Comparison of ENCODE assay signal across 28 cellular contexts in the genomic region with DNA sequence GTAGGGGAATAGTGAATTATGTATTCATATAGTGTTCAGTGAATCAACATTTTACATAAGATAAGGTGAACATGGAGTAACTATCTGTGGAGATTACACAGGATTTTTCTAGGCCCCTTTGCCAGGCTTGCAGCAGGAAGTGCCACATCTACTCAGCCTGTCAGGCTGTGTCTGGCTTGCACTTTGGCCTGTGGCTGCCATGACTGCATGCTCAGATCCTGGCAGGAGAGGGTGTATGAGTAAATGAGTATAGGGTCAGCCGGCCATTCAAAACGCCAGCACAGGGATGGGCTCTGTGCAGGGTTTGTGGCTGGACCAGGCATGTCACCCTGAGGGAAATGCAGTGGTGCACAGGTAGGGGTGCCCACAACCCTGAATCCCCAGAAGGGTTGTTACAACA.
"Had no signal": no experiment of that assay in that cellular context is flagged by ENCODE, and none has a peak within 500 bp of the region (broad histone marks: within the 10 kb centered on the region; RNA-seq: fewer than 3 reads in every experiment).

No MANE protein-coding gene starts in this region.

- H3K9me3 Mint-ChIP-seq: type B pancreatic cell had no signal

- H3K27me3 ChIP-seq: esophagus squamous epithelium, ovary, right lobe of liver, testis, tibial artery had no signal

- H3K27ac ChIP-seq: coronary artery, esophagus squamous epithelium, heart right ventricle, lower lobe of right lung, ovary, right lobe of liver, testis, tibial artery had no signal

- H3K36me3 ChIP-seq: esophagus squamous epithelium, heart right ventricle, lower lobe of right lung, ovary, right lobe of liver, tibial artery had no signal

- H3K4me1 Mint-ChIP-seq: immature natural killer cell; natural killer cell; stimulated activated effector memory CD8-positive, alpha-beta T cell treated with anti-CD3 and anti-CD28 coated beads, Interleukin-12 subunit alpha, Interleukin-12 subunit beta, amount 100 ng/mL, for 72 hours had no signal

- H3K27me3 Mint-ChIP-seq: type B pancreatic cell had no signal

- DNase-seq: dermis blood vessel endothelial cell; effector memory CD4-positive, alpha-beta T cell; erythroblast; esophagus squamous epithelium; foreskin melanocyte; glutamatergic neuron; heart right ventricle; hypothalamus; immature natural killer cell; islet precursor cell; kidney glomerular epithelial cell; left ventricle myocardium superior; lower lobe of right lung; natural killer cell; occipital lobe; ovary; right lobe of liver; stimulated activated CD4-positive, alpha-beta T cell treated with anti-CD3 and anti-CD28 coated beads, Interleukin-2, amount 100 ng/mL, for 24 hours; stimulated activated CD4-positive, alpha-beta T cell treated with anti-CD3 and anti-CD28 coated beads, Interleukin-4, amount 100 ng/mL, for 24 hours; stimulated activated naive CD4-positive, alpha-beta T cell treated with Interleukin-2 at 50 U/mL for 16 hours; substantia nigra; testis; tibial artery had no signal

- H3K4me3 ChIP-seq: coronary artery, esophagus squamous epithelium, heart right ventricle, lower lobe of right lung, ovary, right lobe of liver, smooth muscle cell, testis, tibial artery had no signal

- H3K4me3 Mint-ChIP-seq: immature natural killer cell; natural killer cell; stimulated activated effector memory CD8-positive, alpha-beta T cell treated with anti-CD3 and anti-CD28 coated beads, Interleukin-12 subunit alpha, Interleukin-12 subunit beta, amount 100 ng/mL, for 72 hours; type B pancreatic cell had no signal

- ATAC-seq: heart right ventricle; left ventricle myocardium superior; lower lobe of right lung; natural killer cell; stimulated activated effector memory CD8-positive, alpha-beta T cell treated with anti-CD3 and anti-CD28 coated beads, Interleukin-12 subunit alpha, Interleukin-12 subunit beta, amount 100 ng/mL, for 72 hours had no signal

- FAIRE-seq: endothelial cell of umbilical vein had no signal

- H3K4me1 ChIP-seq: esophagus squamous epithelium, heart right ventricle, lower lobe of right lung, right lobe of liver, testis, tibial artery had no signal

- H3K27ac Mint-ChIP-seq: immature natural killer cell; natural killer cell; stimulated activated effector memory CD8-positive, alpha-beta T cell treated with anti-CD3 and anti-CD28 coated beads, Interleukin-12 subunit alpha, Interleukin-12 subunit beta, amount 100 ng/mL, for 72 hours; type B pancreatic cell had no signal

- H3K9me3 ChIP-seq: esophagus squamous epithelium, heart right ventricle, lower lobe of right lung, ovary, right lobe of liver, testis had no signal

- H3K36me3 Mint-ChIP-seq: natural killer cell; stimulated activated effector memory CD8-positive, alpha-beta T cell treated with anti-CD3 and anti-CD28 coated beads, Interleukin-12 subunit alpha, Interleukin-12 subunit beta, amount 100 ng/mL, for 72 hours; type B pancreatic cell had no signal
